Comparison of ENCODE assay signal across 23 cellular contexts in genomic region chr1:227335587-227336020, GRCh38. TPM values are rescaled to one million over a fixed set of nuclear protein-coding genes. Genes with fewer than 3 reads are reported as not detected.
DNase-seq lines count a peak whose midpoint lies in the region; ATAC-seq, FAIRE-seq and TF ChIP-seq lines count a peak whose summit lies in the region.
"Had no signal": no experiment of that assay in that cellular context is flagged by ENCODE, and none has a peak within 500 bp of the region (broad histone marks: within the 10 kb centered on the region; RNA-seq: fewer than 3 reads in every experiment).

No MANE protein-coding gene starts in this region.

- H4K20me1 ChIP-seq in K562 (replicated peaks; ENCODE audit: control insufficient read depth, insufficient read depth, low read length) = no peaks in the 10 kb centered on the region

- TF ChIP-seq EP300 in K562 (IDR thresholded peaks at IDR 0.05; ENCODE audit: low read length) = peak; percentile 58

- H3K4me1 ChIP-seq in K562 (replicated peaks in 1 of 2; ENCODE audit: control insufficient read depth in 2 of 2, insufficient read depth in 2 of 2, low read length in 2 of 2) = peaks cover 4 to 19% of the 10 kb centered on the region in 2 experiments
- H3K4me1 ChIP-seq in naive thymus-derived CD4-positive, alpha-beta T cell (ENCODE audit: control insufficient read depth in 2 of 2, insufficient read depth in 2 of 2, low read length in 2 of 2) = no peaks in the 10 kb centered on the region
- H3K4me1 ChIP-seq: SJCRH30 had no signal

- H3K9ac ChIP-seq in K562 (ENCODE audit: insufficient read depth in 1 of 2, low read depth in 2 of 2, low read length in 2 of 2) = peak overlapping the region in 1 of 2 experiments; percentile 21; a peak in 2 of 4 replicates

- 0% methylated on average over 2 of the region's 2 CpGs for WGBS in K562 (ENCODE audit: insufficient coverage, low coverage, missing lambda C conversion rate)

- H3K4me1 Mint-ChIP-seq in naive thymus-derived CD4-positive, alpha-beta T cell = no peaks in the 10 kb centered on the region
- H3K4me1 Mint-ChIP-seq: CD4-positive, alpha-beta memory T cell had no signal

- peak; percentile 73 for FAIRE-seq in K562 (lab: Jason Lieb, UNC)
- FAIRE-seq: GM12891, H54 had no signal

- no peaks in the 10 kb centered on the region for H3K9me1 ChIP-seq in K562 (ENCODE audit: control insufficient read depth, insufficient read depth, low read length)

- in situ Hi-C loops in K562 (cut with MboI) = no loop called here

- BruUV-seq in K562 (replicated peaks; lab: Mats Ljungman, UMichigan) = no TSS peak

- peak overlapping the region; percentile 51; the same call in 2 of the 3 replicates for H3K27ac ChIP-seq in K562 (ENCODE audit: extremely low read depth, low read depth, low read length)
- H3K27ac ChIP-seq in naive thymus-derived CD4-positive, alpha-beta T cell (ENCODE audit: low read depth, low read length) = no peak overlapping the region
- H3K27ac ChIP-seq: SJCRH30 had no signal

- H3K9me3 ChIP-seq in K562 (replicated peaks; ENCODE audit: control insufficient read depth, insufficient read depth, low read depth, low read length) = no peaks in the 10 kb centered on the region
- H3K9me3 ChIP-seq in naive thymus-derived CD4-positive, alpha-beta T cell (ENCODE audit: control insufficient read depth in 2 of 3, low read length in 3 of 3) = peaks cover 0 to 7% (median 0%) of the 10 kb centered on the region in 3 experiments

- peak overlapping the region; percentile 83 for H2AFZ ChIP-seq in K562 (ENCODE audit: low read depth, low read length)

- ATAC-seq in K562 = peak; percentile 89
- peak; percentile 24 for ATAC-seq in naive thymus-derived CD4-positive, alpha-beta T cell
- no peak for ATAC-seq in GM19452 (IDR thresholded peaks at IDR 0.05; ENCODE audit: unreplicated experiment)
- no peak for ATAC-seq in GM19395 (IDR thresholded peaks at IDR 0.05; ENCODE audit: unreplicated experiment)
- ATAC-seq in GM19324 (IDR thresholded peaks at IDR 0.05; ENCODE audit: low FRiP score, unreplicated experiment) = no peak

- peaks cover 0 to 14% (median 7%) of the 10 kb centered on the region in 11 donors for H3K9me3 Mint-ChIP-seq in naive thymus-derived CD4-positive, alpha-beta T cell

- no peak overlapping the region for H3K4me3 ChIP-seq in K562
- no peak overlapping the region for H3K4me3 ChIP-seq in naive thymus-derived CD4-positive, alpha-beta T cell (ENCODE audit: low read length)
- H3K4me3 ChIP-seq: SJCRH30 had no signal

- H3K27ac Mint-ChIP-seq in naive thymus-derived CD4-positive, alpha-beta T cell = no peak overlapping the region
- H3K27ac Mint-ChIP-seq: CD4-positive, alpha-beta memory T cell had no signal

- TF ChIP-seq RAD21 in K562 (CRISPR knock-in tag; conservative IDR thresholded peaks at IDR 0.05 in 1 of 2, IDR thresholded peaks at IDR 0.05 in 1 of 2) = no peak; a peak in 1 of 4 replicates

- peak overlapping the region; percentile 62 for H3K4me2 ChIP-seq in K562 (ENCODE audit: insufficient read depth, low read length)

- H3K27me3 ChIP-seq in K562 (ENCODE audit: control insufficient read depth in 2 of 2, insufficient read depth in 2 of 2, low read length in 2 of 2) = no peaks in the 10 kb centered on the region
- no peaks in the 10 kb centered on the region for H3K27me3 ChIP-seq in naive thymus-derived CD4-positive, alpha-beta T cell (ENCODE audit: control insufficient read depth in 2 of 2, insufficient read depth in 2 of 2, low read length in 2 of 2)
- H3K27me3 ChIP-seq: SJCRH30 had no signal

- DNase-seq in HT-29 (ENCODE audit: low spot score) = peak; percentile 16
- DNase-seq in OCI-M1 (lab: John Stamatoyannopoulos, UW) = peak; percentile 93
- peak; percentile 78 to 87 (median 84) for DNase-seq in K562 (ENCODE audit: extremely low read depth in 1 of 4, low spot score in 3 of 4)
- DNase-seq in naive thymus-derived CD4-positive, alpha-beta T cell = no peak
- DNase-seq in NOMO-1 treated with dmso at 0.1 percent for 144 hours (lab: John Stamatoyannopoulos, UW; ENCODE audit: unreplicated experiment) = no peak
- DNase-seq: C1 segment of cervical spinal cord; Calu3; CD4-positive, alpha-beta memory T cell; DMS79 treated with DMSO at 0.1 percent for 48 hours; GF-D8; NCI-H1048; NCI-H1694 treated with DMSO at 0.1 percent for 48 hours; NCI-H2081; NCI-H2171; NCI-H226; NCI-H510A; SJCRH30 had no signal

- POLR2A ChIA-PET in K562 (lab: Yijun Ruan, JAX) = interaction anchor here (0.7 to 4.1 kb wide), 8 partner anchors 8 to 22 kb away, joined by 3 to 23 read pairs (median 5); partner anchors contain the start of gene CDC42BPA
- POLR2A ChIA-PET in naive thymus-derived CD4-positive, alpha-beta T cell (lab: Charles Lee) = no interaction called here

- no peak for TF ChIP-seq CTCF in K562 (IDR thresholded peaks at IDR 0.05 in 2 of 3, conservative IDR thresholded peaks at IDR 0.05 in 1 of 3; ENCODE audit: insufficient read depth in 2 of 3, low read depth in 1 of 3, low read length in 3 of 3)

- CTCF ChIA-PET in K562 (lab: Yijun Ruan, JAX; ENCODE audit: low intra/inter-chr PET ratio) = no interaction called here
- CTCF ChIA-PET in naive thymus-derived CD4-positive, alpha-beta T cell (lab: Charles Lee) = no interaction called here

- intact Hi-C loops in K562 (cut with micrococcal nuclease) = no loop called here
- intact Hi-C loops in naive thymus-derived CD4-positive, alpha-beta T cell (cut with micrococcal nuclease) = no loop called here

- no peak overlapping the region for H3K4me3 Mint-ChIP-seq in naive thymus-derived CD4-positive, alpha-beta T cell
- H3K4me3 Mint-ChIP-seq: CD4-positive, alpha-beta memory T cell had no signal

- TF ChIP-seq POLR2A in K562 (conservative IDR thresholded peaks at IDR 0.05) = no peak

- H3K27me3 Mint-ChIP-seq in naive thymus-derived CD4-positive, alpha-beta T cell = peaks cover 0 to 18% (median 6%) of the 10 kb centered on the region in 5 donors

- no peaks in the 10 kb centered on the region for H3K79me2 ChIP-seq in K562 (ENCODE audit: control insufficient read depth, insufficient read depth, low read length)

- peaks cover 0 to 11% (median 0%) of the 10 kb centered on the region in 5 donors for H3K36me3 Mint-ChIP-seq in naive thymus-derived CD4-positive, alpha-beta T cell
- H3K36me3 Mint-ChIP-seq: CD4-positive, alpha-beta memory T cell had no signal

- no peaks in the 10 kb centered on the region for H3K36me3 ChIP-seq in K562 (ENCODE audit: control insufficient read depth, insufficient read depth, low read length)
- H3K36me3 ChIP-seq in naive thymus-derived CD4-positive, alpha-beta T cell (ENCODE audit: control insufficient read depth in 2 of 3, insufficient read depth in 3 of 3, low read length in 3 of 3) = no peaks in the 10 kb centered on the region
- H3K36me3 ChIP-seq: SJCRH30 had no signal

TF ChIP-seq in K562, 482 proteins besides CTCF, POLR2A, EP300 and RAD21 (continues in another document):
- no peak for TF ChIP-seq ZNF449 (CRISPR knock-in tag; IDR thresholded peaks at IDR 0.05)
- TF ChIP-seq ESRRA (IDR thresholded peaks at IDR 0.05; ENCODE audit: borderline replicate concordance, low read depth) = no peak
- TF ChIP-seq ZBTB12 (CRISPR knock-in tag; IDR thresholded peaks at IDR 0.05) = peak; percentile 40; the same call in 1 of the 2 replicates

RNA-seq across cellular contexts. Expression of gene CDC42BPA, which starts 17.3 kb away (rescaled TPM):
- 16.6 and 17.9 TPM in 2 replicates for total RNA-seq in HT-29 (2014; rRNA removed; shearing (Covaris generic))
- 57.9 and 301 TPM in 2 replicates for total RNA-seq in K562 (2011; cell fraction: chromatin; rRNA removed; ENCODE audit: low replicate concordance)
- total RNA-seq in K562 (2011; cell fraction: nucleolus; rRNA removed) = 30.5 and 47.2 TPM in 2 replicates
- 88.9 and 189 TPM in 2 replicates for total RNA-seq in K562 (2011; cell fraction: nucleoplasm; rRNA removed)
- total RNA-seq in K562 (2014; rRNA removed) (41.1 and 57.4 TPM in 2 replicates), K562 (2014; rRNA removed; fragmentation: Illumina TruSeq; extraction: Trizol) (69.8 and 76.9 TPM in 2 replicates), K562 (2015; rRNA removed; fragmentation: Illumina TruSeq; extraction: Trizol) (73.9 and 77.5 TPM in 2 replicates), K562 (2021) (49.8 and 54.9 TPM in 2 replicates)
- polyA plus RNA-seq in K562 (2011; rRNA removed) (27.7 and 44.1 TPM in 2 replicates), K562 (2014; fragmentation: Illumina TruSeq; extraction: Trizol) (31.6 and 34.5 TPM in 2 replicates), K562 (2014; fragmentation: Nextera tagmentation; extraction: Ambion mirVana) (10 to 100 TPM in 1 of 2 experiments, 1 to 10 TPM in 1; 8.0 to 52.1 TPM), K562 (2014; rRNA removed) (27.0 and 27.4 TPM in 2 replicates)
- polyA plus RNA-seq in K562 (2011; cell fraction: cytosol; rRNA removed) = 16.9 and 17.7 TPM in 2 replicates
- polyA plus RNA-seq in K562 (2011; cell fraction: nucleus; rRNA removed) = 29.4 and 39.0 TPM in 2 replicates
- polyA plus RNA-seq in K562 (2012) = 25.7 and 29.0 TPM in 2 replicates
- polyA minus RNA-seq in K562 (2011; rRNA and poly(A)+ RNA removed) = 164 and 196 TPM in 2 replicates
- polyA minus RNA-seq in K562 (2011; cell fraction: cytosol; rRNA and poly(A)+ RNA removed) = 34.5 and 62.7 TPM in 2 replicates
- polyA minus RNA-seq in K562 (2011; cell fraction: nucleus; rRNA and poly(A)+ RNA removed) = 138 and 164 TPM in 2 replicates
- 1 to 10 TPM in 4 of 5 experiments, under 1 TPM in 1; 0.78 to 2.0 (median 1.4) TPM for total RNA-seq in naive thymus-derived CD4-positive, alpha-beta T cell
- under 1 TPM in 1 of 2 donors, not detected in 1; 0.05 TPM for polyA plus RNA-seq in naive thymus-derived CD4-positive, alpha-beta T cell
- total RNA-seq: OCI-LY7 had no signal
- polyA plus RNA-seq: CD4-positive, alpha-beta memory T cell had no signal

Comparison
In these comparisons a context has a peak if more than half of its experiments do, and no peak if none do; other contexts are left out.
1. DNase-seq: peak in HT-29 (single experiment), OCI-M1 (single experiment) and K562 (4 of 4); none in naive thymus-derived CD4-positive, alpha-beta T cell (0 of 9) and NOMO-1 treated with dmso at 0.1 percent for 144 hours (single experiment).
2. ATAC-seq: peak in K562 (single experiment) and naive thymus-derived CD4-positive, alpha-beta T cell (single experiment); none in GM19452 (single experiment), GM19395 (single experiment) and GM19324 (single experiment).